Comparison of ENCODE assay signal across 8 cellular contexts in genomic region chrX:101417981-101418841, GRCh38. TPM values are rescaled to one million over a fixed set of nuclear protein-coding genes. Genes with fewer than 3 reads are reported as not detected.
DNase-seq lines count a peak whose midpoint lies in the region; ATAC-seq and TF ChIP-seq lines count a peak whose summit lies in the region.

No MANE protein-coding gene starts in this region.

- POLR2A ChIA-PET in AG04450 (lab: Yijun Ruan, JAX), result interaction anchor here (0.6 to 0.8 kb wide), 2 partner anchors 8 to 10 kb away, joined by 3 to 14 read pairs; no protein-coding TSS in a partner anchor

- ATAC-seq in GM18498 (IDR thresholded peaks at IDR 0.05; ENCODE audit: unreplicated experiment) (peak; percentile 54), left colon (peak; percentile 61)

- H3K27me3 ChIP-seq in AG04450 (ENCODE audit: control insufficient read depth, insufficient read depth, low read length) (no peaks in the 10 kb centered on the region), WERI-Rb-1 (ENCODE audit: insufficient read depth, low read depth, severe bottlenecking) (peaks cover 12% of the 10 kb centered on the region)

- no peak for DNase-seq in AG04450 (ENCODE audit: low read depth, low spot score)
- DNase-seq in HK-2 (ENCODE audit: unreplicated experiment), result peak; percentile 31
- DNase-seq in WERI-Rb-1, result peak; percentile 63
- peak; percentile 75 for DNase-seq in coronary artery (ENCODE audit: low spot score)
- peak; percentile 41 to 64 for DNase-seq in left colon
- DNase-seq in stimulated activated CD8-positive, alpha-beta memory T cell treated with anti-CD3 and anti-CD28 coated beads, Interleukin-12 subunit alpha, Interleukin-12 subunit beta, amount 100 ng/mL, for 4 hours (ENCODE audit: low read depth), result peak; percentile 3
- no peak for DNase-seq in NCI-H2196 treated with DMSO at 0.1 percent for 48 hours (lab: John Stamatoyannopoulos, UW; ENCODE audit: unreplicated experiment)

- TF ChIP-seq CTCF in AG04450 (IDR thresholded peaks at IDR 0.05; ENCODE audit: low read depth, low read length) (no peak), WERI-Rb-1 (IDR thresholded peaks at IDR 0.05; ENCODE audit: low read depth, low read length) (no peak), coronary artery (IDR thresholded peaks at IDR 0.05) (no peak)

- no peaks in the 10 kb centered on the region; the same call in none of the 2 replicates for H3K36me3 ChIP-seq in WERI-Rb-1

- peak overlapping the region; percentile 52 for H3K4me3 ChIP-seq in AG04450 (ENCODE audit: low read depth, low read length)
- peak overlapping the region; percentile 51 for H3K4me3 ChIP-seq in WERI-Rb-1 (ENCODE audit: low read depth, low read length)
- peak overlapping the region; percentile 84 for H3K4me3 ChIP-seq in coronary artery

- intact Hi-C loops in left colon (cut with DNase I, micrococcal nuclease), result no loop called here

- H3K9me3 ChIP-seq in AG04450 (ENCODE audit: control insufficient read depth, insufficient read depth, low read length), result no peaks in the 10 kb centered on the region
- no peaks in the 10 kb centered on the region for H3K9me3 ChIP-seq in WERI-Rb-1 (ENCODE audit: severe bottlenecking)

- CTCF ChIA-PET in AG04450 (lab: Charles Lee), result interaction anchor here (0.7 to 1.7 kb wide), 3 partner anchors 9 to 336 kb away, joined by 3 to 5 read pairs (median 4); no protein-coding TSS in a partner anchor

- peak overlapping the region; percentile 52 for H3K27ac ChIP-seq in AG04450 (ENCODE audit: low read depth, low read length)
- H3K27ac ChIP-seq in WERI-Rb-1, result peak overlapping the region; percentile 86
- H3K27ac ChIP-seq in coronary artery, result peak overlapping the region; percentile 88 to 91

RNA-seq across cellular contexts. Expression of gene HNRNPH2, which starts 10.2 kb away (rescaled TPM):
- polyA plus RNA-seq in AG04450 (2011; rRNA removed), result 58.6 and 64.8 TPM in 2 replicates
- 26.7 and 36.0 TPM in 2 replicates for polyA minus RNA-seq in AG04450 (2011; rRNA and poly(A)+ RNA removed)
- 10 to 100 TPM; 57.7 to 61.3 TPM for total RNA-seq in left colon

RNA-seq across cellular contexts. Expression of gene GLA, which starts 10.5 kb away (rescaled TPM):
- 30.0 and 33.8 TPM in 2 replicates for polyA plus RNA-seq in AG04450 (2011; rRNA removed)
- 11.4 and 11.7 TPM in 2 replicates for polyA minus RNA-seq in AG04450 (2011; rRNA and poly(A)+ RNA removed)
- 10 to 100 TPM; 16.9 to 20.2 TPM for total RNA-seq in left colon

RNA-seq across cellular contexts. Expression of gene RPL36A, which starts 27.4 kb away (rescaled TPM):
- 2,019 and 2,123 TPM in 2 replicates for polyA plus RNA-seq in AG04450 (2011; rRNA removed)
- 67.7 and 86.6 TPM in 2 replicates for polyA minus RNA-seq in AG04450 (2011; rRNA and poly(A)+ RNA removed)
- 100 to 1,000 TPM; 136 to 165 TPM for total RNA-seq in left colon

RNA-seq across cellular contexts. Expression of gene BTK, which starts 32.2 kb away (rescaled TPM):
- polyA plus RNA-seq in AG04450 (2011; rRNA removed), result not detected in 2 replicates
- polyA minus RNA-seq in AG04450 (2011; rRNA and poly(A)+ RNA removed), result not detected in 2 replicates
- 1 to 10 TPM; 1.7 to 5.4 TPM for total RNA-seq in left colon

Comparison
In these comparisons a context has a peak if more than half of its experiments do, and no peak if none do; other contexts are left out.
1. DNase-seq: peak in HK-2 (single experiment), WERI-Rb-1 (single experiment), coronary artery (single experiment), left colon (2 of 2) and stimulated activated CD8-positive, alpha-beta memory T cell treated with anti-CD3 and anti-CD28 coated beads, Interleukin-12 subunit alpha, Interleukin-12 subunit beta, amount 100 ng/mL, for 4 hours (single experiment); none in AG04450 (single experiment) and NCI-H2196 treated with DMSO at 0.1 percent for 48 hours (single experiment).
2. Peak in every context shown above with its lines, with median percentiles within 50 percentile points of each other: H3K27ac ChIP-seq and H3K4me3 ChIP-seq.